Comparison of ENCODE assay signal across 13 cellular contexts in genomic region chr15:63052128-63052826, GRCh38. TPM values are rescaled to one million over a fixed set of nuclear protein-coding genes. Genes with fewer than 3 reads are reported as not detected.
A peak's percentile ranks its signal among the peaks of the same experiment; 100 is the strongest.
DNase-seq lines count a peak whose midpoint lies in the region; ATAC-seq and TF ChIP-seq lines count a peak whose summit lies in the region.
"Had no signal": no experiment of that assay in that cellular context is flagged by ENCODE, and none has a peak within 500 bp of the region (broad histone marks: within the 10 kb centered on the region; RNA-seq: fewer than 3 reads in every experiment).

No MANE protein-coding gene starts in this region.

- no peak overlapping the region for H2BK5ac ChIP-seq in neuronal stem cell (ENCODE audit: low read length)

- no peak overlapping the region for H3K4me3 Mint-ChIP-seq in endodermal cell

- H3K36me3 Mint-ChIP-seq in endodermal cell (ENCODE audit: low read depth), result peaks cover 20% of the 10 kb centered on the region

- H2AK5ac ChIP-seq in neuronal stem cell (ENCODE audit: low read depth, low read length), result no peak overlapping the region

- no peak overlapping the region for H3K18ac ChIP-seq in neuronal stem cell (ENCODE audit: low read length)

- H3K27me3 ChIP-seq in endodermal cell (ENCODE audit: control insufficient read depth, insufficient read depth, low read length, poor library complexity, severe bottlenecking), result no peaks in the 10 kb centered on the region
- H3K27me3 ChIP-seq in neuronal stem cell (ENCODE audit: control insufficient read depth in 3 of 3, insufficient read depth in 3 of 3, low read depth in 1 of 3, low read length in 3 of 3), result no peaks in the 10 kb centered on the region

- H2BK12ac ChIP-seq in neuronal stem cell (ENCODE audit: low read length), result no peak overlapping the region

- H2BK120ac ChIP-seq in neuronal stem cell (ENCODE audit: low read depth, low read length), result no peak overlapping the region

- peaks cover 10% of the 10 kb centered on the region for H3K79me1 ChIP-seq in neuronal stem cell (ENCODE audit: low read depth, low read length)

- H3K36me3 ChIP-seq in endodermal cell (ENCODE audit: control insufficient read depth, insufficient read depth, low read length) (peaks cover 62% of the 10 kb centered on the region), neuronal stem cell (replicated peaks in 1 of 2; ENCODE audit: control insufficient read depth in 2 of 2, insufficient read depth in 2 of 2, low read length in 2 of 2) (peaks cover 45 to 69% of the 10 kb centered on the region in 2 donors)

- peaks cover 66% of the 10 kb centered on the region for H3K4me1 Mint-ChIP-seq in endodermal cell

- no peak overlapping the region for H3K23ac ChIP-seq in neuronal stem cell (ENCODE audit: low read depth, low read length, poor library complexity)

- no peaks in the 10 kb centered on the region for H3K27me3 Mint-ChIP-seq in endodermal cell (ENCODE audit: insufficient read depth)

- H3K4me3 ChIP-seq in endodermal cell (ENCODE audit: low read length) (peak overlapping the region; percentile 19), neuronal stem cell (ENCODE audit: low read length in 2 of 2) (no peak overlapping the region)
- H3K4me3 ChIP-seq: PC-9 had no signal

- no peak overlapping the region for H2AFZ ChIP-seq in neuronal stem cell (ENCODE audit: low read length)
- H2AFZ ChIP-seq: PC-9 had no signal

- 94 to 98% methylated on average over 9 to 10 of the region's 10 CpGs for WGBS in endodermal cell (ENCODE audit: insufficient coverage in 1 of 2, insufficient read length in 1 of 2), 2 experiments
- WGBS in neuronal stem cell (ENCODE audit: extremely low coverage in 2 of 2, insufficient read length in 2 of 2, insufficient replicate concordance in 1 of 2), 2 donors, result no CpG with 5 or more reads among the region's 10 CpGs

- H2BK15ac ChIP-seq in neuronal stem cell (ENCODE audit: low read length), result no peak overlapping the region

- no peak overlapping the region for H3K14ac ChIP-seq in neuronal stem cell (ENCODE audit: low read length)

- ATAC-seq in HG03565 (IDR thresholded peaks at IDR 0.05; ENCODE audit: unreplicated experiment) (no peak), GM19395 (IDR thresholded peaks at IDR 0.05; ENCODE audit: unreplicated experiment) (no peak), GM19035 (IDR thresholded peaks at IDR 0.05; ENCODE audit: unreplicated experiment) (no peak)

- H3K4me1 ChIP-seq in endodermal cell (ENCODE audit: control insufficient read depth, insufficient read depth, low read length), result peaks cover 32% of the 10 kb centered on the region
- H3K4me1 ChIP-seq in neuronal stem cell (ENCODE audit: control insufficient read depth in 2 of 2, insufficient read depth in 1 of 2, low read depth in 1 of 2, low read length in 2 of 2), result peaks cover 19% of the 10 kb centered on the region in 2 donors

- H3K9me3 ChIP-seq in endodermal cell (ENCODE audit: control insufficient read depth, low read length) (no peaks in the 10 kb centered on the region), neuronal stem cell (replicated peaks in 1 of 2; ENCODE audit: control insufficient read depth in 2 of 2, insufficient read depth in 1 of 2, low read depth in 1 of 2, low read length in 2 of 2) (no peaks in the 10 kb centered on the region)

- DNase-seq in NCI-H82 (lab: John Stamatoyannopoulos, UW) (peak; percentile 82), endodermal cell (no peak), neuronal stem cell (ENCODE audit: low spot score) (no peak), SHP77 (lab: John Stamatoyannopoulos, UW) (no peak)
- DNase-seq: activated CD4-positive, CD25-positive, alpha-beta regulatory T cell treated with anti-CD3 and anti-CD28 coated beads, Interleukin-2, amount 50 U/mL, for 72 hours; activated naive CD4-positive, alpha-beta T cell treated with Interleukin-2 at 50 U/mL for 16 hours; AML-193; effector memory CD4-positive, alpha-beta T cell; PC-9 had no signal

- TF ChIP-seq CTCF in 22Rv1 (IDR thresholded peaks at IDR 0.05), result no peak
- TF ChIP-seq CTCF in endodermal cell (conservative IDR thresholded peaks at IDR 0.05), result no peak

- H4K8ac ChIP-seq in neuronal stem cell (ENCODE audit: low read depth, low read length), result no peak overlapping the region

- H3K4me2 ChIP-seq in neuronal stem cell (ENCODE audit: insufficient read depth, low read length, poor library complexity, severe bottlenecking), result peak overlapping the region; percentile 12
- H3K4me2 ChIP-seq: PC-9 had no signal

- H3K4ac ChIP-seq in neuronal stem cell (ENCODE audit: low read length), result no peak overlapping the region

- no peak overlapping the region for H4K91ac ChIP-seq in neuronal stem cell (ENCODE audit: low read depth, low read length, poor library complexity)

- H3K27ac ChIP-seq in 22Rv1, result peak overlapping the region; percentile 88
- H3K27ac ChIP-seq in endodermal cell (ENCODE audit: low read depth, low read length), result no peak overlapping the region
- no peak overlapping the region for H3K27ac ChIP-seq in neuronal stem cell (replicated peaks; ENCODE audit: low read length)
- H3K27ac ChIP-seq: PC-9 had no signal

- H3K27ac Mint-ChIP-seq in endodermal cell, result peak overlapping the region; percentile 48

- H3K9ac ChIP-seq in endodermal cell (ENCODE audit: extremely low read depth, low read length, poor library complexity, severe bottlenecking) (no peak overlapping the region), neuronal stem cell (ENCODE audit: low read depth, low read length, poor library complexity) (no peak overlapping the region)

- H3K9me3 Mint-ChIP-seq in endodermal cell, result no peaks in the 10 kb centered on the region

RNA-seq across cellular contexts. Expression of gene TPM1, which starts 9.7 kb away (rescaled TPM):
- 100 to 1,000 TPM; 245 to 363 TPM for total RNA-seq in endodermal cell
- polyA plus RNA-seq in endodermal cell (2013, experiment 1 of 2), result 264 TPM
- 314 TPM for polyA plus RNA-seq in endodermal cell (2013, experiment 2 of 2)
- 1,430 TPM for polyA plus RNA-seq in neuronal stem cell (2013, experiment 1 of 2)
- 1,425 TPM for polyA plus RNA-seq in neuronal stem cell (2013, experiment 2 of 2)
